In the genomic region with DNA sequence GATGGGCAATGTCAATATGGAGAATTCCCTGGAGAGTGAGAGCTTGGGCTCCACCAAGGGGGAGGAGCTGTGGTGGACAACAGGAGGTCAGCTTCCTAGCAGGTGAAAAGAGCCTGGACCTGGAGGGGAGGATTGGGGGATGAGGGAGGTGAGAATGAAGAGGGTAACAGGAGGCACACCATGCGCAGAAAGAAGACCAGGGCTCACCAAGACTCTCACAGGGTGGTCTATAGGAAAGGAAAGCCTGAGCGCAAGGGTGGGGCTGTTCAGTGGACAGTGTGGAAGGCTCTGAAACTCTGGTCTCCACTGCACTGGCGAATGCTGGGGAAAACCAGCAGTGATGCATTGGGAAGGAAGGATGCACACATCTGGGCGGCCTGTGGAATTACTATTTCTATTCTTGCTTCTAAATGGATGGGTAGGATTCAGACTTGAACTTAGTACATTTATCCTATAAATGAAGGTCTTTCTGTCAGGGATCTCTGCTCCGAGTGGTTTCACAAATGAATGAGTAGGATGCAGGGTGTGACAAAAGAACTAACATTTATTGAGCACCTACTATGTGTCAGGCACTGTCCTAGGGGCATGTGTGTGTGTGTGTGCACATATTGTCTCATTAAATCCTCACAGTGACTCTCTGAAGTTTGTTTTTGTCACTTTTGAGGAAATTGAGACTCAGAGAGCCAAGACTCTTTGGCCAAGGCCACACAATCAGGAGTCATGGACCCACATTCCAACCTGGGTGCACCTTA, we compare ENCODE assay signal across 16 cellular contexts.
DNase-seq lines count a peak whose midpoint lies in the region; ATAC-seq and TF ChIP-seq lines count a peak whose summit lies in the region.
"Had no signal": no experiment of that assay in that cellular context is flagged by ENCODE, and none has a peak within 500 bp of the region (broad histone marks: within the 10 kb centered on the region; RNA-seq: fewer than 3 reads in every experiment).

No MANE protein-coding gene starts in this region.

- no peak overlapping the region for H3K4me3 ChIP-seq in BLaER1 treated with 17β-estradiol and CSF1 and Interleukin-3, amounts not matched to agents 10 nM and 100 nM
- no peak overlapping the region for H3K4me3 ChIP-seq in DOHH2 (ENCODE audit: low read length)
- H3K4me3 ChIP-seq: pancreas, sigmoid colon, SK-N-MC had no signal

- ATAC-seq in naive B cell (ENCODE audit: low read depth in 2 of 2) (no peak), HG03280 (IDR thresholded peaks at IDR 0.05; ENCODE audit: unreplicated experiment) (no peak), omental fat pad (ENCODE audit: low FRiP score) (no peak)
- ATAC-seq: HepG2, Panc1 had no signal

- no peaks in the 10 kb centered on the region for H3K9me2 ChIP-seq in DOHH2 (replicated peaks; ENCODE audit: control insufficient read depth, low read length)

- peaks cover 0 to 7% (median 0%) of the 10 kb centered on the region in 11 experiments; a peak in 1 of 22 replicates for H3K36me3 ChIP-seq in BLaER1 treated with 17β-estradiol and CSF1 and Interleukin-3, amounts not matched to agents 10 nM and 100 nM
- H3K36me3 ChIP-seq in DOHH2 (ENCODE audit: control insufficient read depth, low read length): no peaks in the 10 kb centered on the region
- H3K36me3 ChIP-seq: pancreas, sigmoid colon had no signal

- H3K27ac ChIP-seq in BLaER1 treated with 17β-estradiol and CSF1 and Interleukin-3, amounts not matched to agents 10 nM and 100 nM: peak overlapping the region in 2 of 11 experiments; percentile 49 to 60; a peak in 3 of 22 replicates
- H3K27ac ChIP-seq in DOHH2 (ENCODE audit: low read depth, low read length): peak overlapping the region; percentile 41; the same call in 1 of the 2 replicates
- H3K27ac ChIP-seq: pancreas, sigmoid colon, SK-N-MC had no signal

- no peaks in the 10 kb centered on the region for H3K27me3 ChIP-seq in BLaER1 treated with 17β-estradiol and CSF1 and Interleukin-3, amounts not matched to agents 10 nM and 100 nM
- no peaks in the 10 kb centered on the region for H3K27me3 ChIP-seq in DOHH2 (ENCODE audit: control insufficient read depth, low read length)
- H3K27me3 ChIP-seq: pancreas, sigmoid colon had no signal

- intact Hi-C loops in activated T-helper 2 cell treated with anti-CD3 and anti-CD28 coated beads, Interferon-gamma antibody, Interleukin-2, Interleukin-4, amounts not matched to agents 10 μg/mL and 5 μg/mL and 100 μg/mL, durations not matched to agents 14 hours and 24 hours and 36 hours (cut with micrococcal nuclease): loop anchor here (5.0 to 10.0 kb wide), 3 partner anchors 58 to 974 kb away; a partner anchor contains a TSS

- no peaks in the 10 kb centered on the region for H4K20me1 ChIP-seq in BLaER1 treated with 17β-estradiol and CSF1 and Interleukin-3, amounts not matched to agents 10 nM and 100 nM
- H4K20me1 ChIP-seq in DOHH2 (ENCODE audit: control insufficient read depth, insufficient read depth, low read depth, low read length): no peaks in the 10 kb centered on the region

- peaks cover 10% of the 10 kb centered on the region for H3K36me3 Mint-ChIP-seq in activated T-helper 2 cell treated with anti-CD3 and anti-CD28 coated beads, Interferon-gamma antibody, Interleukin-2, Interleukin-4, amounts not matched to agents 10 μg/mL and 5 μg/mL and 100 μg/mL, durations not matched to agents 14 hours and 24 hours and 36 hours (ENCODE audit: low read depth)
- peaks cover 0 to 11% of the 10 kb centered on the region in 2 donors for H3K36me3 Mint-ChIP-seq in naive B cell
- H3K36me3 Mint-ChIP-seq: immature natural killer cell had no signal

- H3F3A ChIP-seq in DOHH2 (ENCODE audit: control insufficient read depth, insufficient read depth): no peaks in the 10 kb centered on the region

- H3K4me2 ChIP-seq in BLaER1 treated with 17β-estradiol and CSF1 and Interleukin-3, amounts not matched to agents 10 nM and 100 nM: peak overlapping the region in 10 of 11 experiments; percentile 6 to 96 (median 44); a peak in 15 of 22 replicates
- no peak overlapping the region for H3K4me2 ChIP-seq in DOHH2 (ENCODE audit: low read length)

- H3K27me3 Mint-ChIP-seq in activated T-helper 2 cell treated with anti-CD3 and anti-CD28 coated beads, Interferon-gamma antibody, Interleukin-2, Interleukin-4, amounts not matched to agents 10 μg/mL and 5 μg/mL and 100 μg/mL, durations not matched to agents 14 hours and 24 hours and 36 hours (ENCODE audit: low read depth): no peaks in the 10 kb centered on the region
- no peaks in the 10 kb centered on the region for H3K27me3 Mint-ChIP-seq in naive B cell

- peaks cover 22% of the 10 kb centered on the region for H3K9me3 Mint-ChIP-seq in activated T-helper 2 cell treated with anti-CD3 and anti-CD28 coated beads, Interferon-gamma antibody, Interleukin-2, Interleukin-4, amounts not matched to agents 10 μg/mL and 5 μg/mL and 100 μg/mL, durations not matched to agents 14 hours and 24 hours and 36 hours
- H3K9me3 Mint-ChIP-seq in naive B cell: peaks cover 0 to 5% (median 0%) of the 10 kb centered on the region in 7 donors

- TF ChIP-seq CTCF in DOHH2 (IDR thresholded peaks at IDR 0.05; ENCODE audit: low read depth, low read length, poor library complexity, severe bottlenecking): no peak
- no peak for TF ChIP-seq CTCF in omental fat pad (IDR thresholded peaks at IDR 0.05)

- H3K4me1 ChIP-seq in BLaER1 treated with 17β-estradiol and CSF1 and Interleukin-3, amounts not matched to agents 10 nM and 100 nM: peaks cover 26 to 53% (median 36%) of the 10 kb centered on the region in 10 experiments
- H3K4me1 ChIP-seq in DOHH2 (ENCODE audit: control insufficient read depth, low read length): peaks cover 54% of the 10 kb centered on the region
- H3K4me1 ChIP-seq: pancreas had no signal

- H3K4me3 Mint-ChIP-seq in activated T-helper 2 cell treated with anti-CD3 and anti-CD28 coated beads, Interferon-gamma antibody, Interleukin-2, Interleukin-4, amounts not matched to agents 10 μg/mL and 5 μg/mL and 100 μg/mL, durations not matched to agents 14 hours and 24 hours and 36 hours (ENCODE audit: low read depth): no peak overlapping the region
- H3K4me3 Mint-ChIP-seq in naive B cell: peak overlapping the region in 6 of 8 donors; percentile 22 to 77 (median 52)

- peaks cover 56% of the 10 kb centered on the region for H3K4me1 Mint-ChIP-seq in activated T-helper 2 cell treated with anti-CD3 and anti-CD28 coated beads, Interferon-gamma antibody, Interleukin-2, Interleukin-4, amounts not matched to agents 10 μg/mL and 5 μg/mL and 100 μg/mL, durations not matched to agents 14 hours and 24 hours and 36 hours (ENCODE audit: low read depth)
- H3K4me1 Mint-ChIP-seq in naive B cell: peaks cover 75 to 98% (median 86%) of the 10 kb centered on the region in 3 donors

- peak overlapping the region; percentile 82 for H3K27ac Mint-ChIP-seq in activated T-helper 2 cell treated with anti-CD3 and anti-CD28 coated beads, Interferon-gamma antibody, Interleukin-2, Interleukin-4, amounts not matched to agents 10 μg/mL and 5 μg/mL and 100 μg/mL, durations not matched to agents 14 hours and 24 hours and 36 hours
- peak overlapping the region; percentile 82 to 93 (median 86) for H3K27ac Mint-ChIP-seq in naive B cell
- H3K27ac Mint-ChIP-seq: immature natural killer cell had no signal

- H3K9ac ChIP-seq in BLaER1 treated with 17β-estradiol and CSF1 and Interleukin-3, amounts not matched to agents 10 nM and 100 nM: no peak overlapping the region

- peaks cover 8 to 34% (median 18%) of the 10 kb centered on the region in 11 experiments for H3K9me3 ChIP-seq in BLaER1 treated with 17β-estradiol and CSF1 and Interleukin-3, amounts not matched to agents 10 nM and 100 nM (replicated peaks in 1 of 11)
- H3K9me3 ChIP-seq in DOHH2 (ENCODE audit: control insufficient read depth, insufficient read depth, low read length): peaks cover 10% of the 10 kb centered on the region
- H3K9me3 ChIP-seq: pancreas, sigmoid colon had no signal

- no peaks in the 10 kb centered on the region for H3K79me2 ChIP-seq in DOHH2 (ENCODE audit: control insufficient read depth, low read length)

- DNase-seq in activated T-helper 2 cell treated with anti-CD3 and anti-CD28 coated beads, Interferon-gamma antibody, Interleukin-2, Interleukin-4, amounts not matched to agents 10 μg/mL and 5 μg/mL and 100 μg/mL, durations not matched to agents 14 hours and 24 hours and 36 hours (ENCODE audit: low spot score): no peak
- DNase-seq in naive B cell: no peak
- no peak for DNase-seq in kidney glomerular epithelial cell (lab: John Stamatoyannopoulos, UW)
- DNase-seq in NCI-H2171 (lab: John Stamatoyannopoulos, UW): no peak
- no peak for DNase-seq in omental fat pad (ENCODE audit: low spot score)
- DNase-seq: NCI-H1417 treated with DMSO at 0.1 percent for 48 hours, NCI-H82, sigmoid colon had no signal
